9 cellular contexts compared by ENCODE assay signal in the genomic region with DNA sequence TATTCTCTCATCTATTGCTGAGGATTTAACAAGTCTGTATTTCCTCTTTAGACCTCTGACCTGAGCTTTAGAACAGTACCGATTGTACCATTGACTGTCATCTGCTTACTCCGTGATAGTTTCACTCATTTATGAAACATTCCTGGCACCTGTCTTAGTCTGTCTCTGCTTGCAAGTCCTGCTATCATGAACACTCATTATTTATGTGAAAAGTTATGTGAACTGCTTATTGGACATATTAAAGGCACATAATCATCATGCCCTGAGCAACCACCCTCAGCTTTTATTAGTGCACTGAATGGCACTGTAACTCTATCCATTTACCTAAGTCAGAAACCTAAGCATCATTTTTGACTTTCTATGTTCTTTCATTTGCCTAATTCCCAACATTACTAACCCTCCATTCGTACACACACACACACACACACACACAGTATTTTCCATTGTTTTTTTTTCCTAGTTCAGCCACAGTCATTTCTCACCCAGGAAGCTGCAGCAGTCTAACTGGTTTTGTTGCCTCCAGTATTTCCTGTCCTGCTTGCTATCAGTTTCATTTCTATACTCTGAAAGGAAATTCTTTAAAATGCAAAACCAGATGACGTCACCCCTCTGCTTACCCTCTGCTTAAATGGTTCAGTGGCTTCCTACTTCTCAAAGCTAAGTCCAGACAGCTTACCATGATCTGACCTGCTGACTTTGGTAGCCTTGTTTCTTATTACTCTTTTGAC.
DNase-seq lines count a peak whose midpoint lies in the region; ATAC-seq, FAIRE-seq and TF ChIP-seq lines count a peak whose summit lies in the region.
"Had no signal": no experiment of that assay in that cellular context is flagged by ENCODE, and none has a peak within 500 bp of the region (broad histone marks: within the 10 kb centered on the region; RNA-seq: fewer than 3 reads in every experiment).

No MANE protein-coding gene starts in this region.

- H3K4me3 ChIP-seq in astrocyte (ENCODE audit: insufficient read depth, low read depth, low read length): no peak overlapping the region

- peaks cover 60% of the 10 kb centered on the region for H3K4me1 Mint-ChIP-seq in astrocyte (ENCODE audit: low read depth, unreplicated experiment)

- CTCF ChIA-PET in RWPE1 (lab: Yijun Ruan, JAX): interaction anchor here (0.6 to 0.9 kb wide), 2 partner anchors 77 to 177 kb away, joined by 4 read pairs; no protein-coding TSS in a partner anchor

- H3K27ac Mint-ChIP-seq in astrocyte (ENCODE audit: unreplicated experiment): peak overlapping the region; percentile 89

- H3K27me3 ChIP-seq in astrocyte (ENCODE audit: insufficient read depth, low read length): no peaks in the 10 kb centered on the region

- H3K9me3 ChIP-seq in astrocyte (ENCODE audit: insufficient read depth, low read depth, low read length): no peaks in the 10 kb centered on the region

- TF ChIP-seq CTCF in RWPE1 (conservative IDR thresholded peaks at IDR 0.05; ENCODE audit: low read depth): no peak
- no peak for TF ChIP-seq CTCF in astrocyte (IDR thresholded peaks at IDR 0.05; ENCODE audit: insufficient read depth, low read depth, low read length)

- peaks cover 4% of the 10 kb centered on the region for H3K36me3 ChIP-seq in astrocyte (ENCODE audit: insufficient read depth, low read length)

- peak overlapping the region; percentile 76 for H3K4me2 ChIP-seq in astrocyte (ENCODE audit: low read length)

- H3K4me1 ChIP-seq in astrocyte (ENCODE audit: insufficient read depth, low read length): peaks cover 25% of the 10 kb centered on the region

- H3K9me3 Mint-ChIP-seq in astrocyte (ENCODE audit: unreplicated experiment): no peaks in the 10 kb centered on the region

- no peaks in the 10 kb centered on the region for H3K36me3 Mint-ChIP-seq in astrocyte (ENCODE audit: low read depth, unreplicated experiment)

- H3K27me3 Mint-ChIP-seq in astrocyte (ENCODE audit: low read depth, unreplicated experiment): no peaks in the 10 kb centered on the region

- DNase-seq in CD1c-positive myeloid dendritic cell (ENCODE audit: extremely low spot score): peak; percentile 84
- peak; percentile 46 for DNase-seq in RWPE1 (ENCODE audit: low spot score)
- DNase-seq in astrocyte (ENCODE audit: low read depth): peak; percentile 90
- DNase-seq in kidney glomerular epithelial cell (lab: John Stamatoyannopoulos, UW): peak; percentile 85
- DNase-seq in stimulated activated CD4-positive, alpha-beta T cell treated with anti-CD3 and anti-CD28 coated beads, TNF-alpha, amount 100 ng/mL, for 4 hours (ENCODE audit: low read depth in 3 of 3): peak in 2 of 3 experiments; percentile 14 to 28
- no peak for DNase-seq in cerebellar nuclear complex (lab: John Stamatoyannopoulos, UW)

- POLR2A ChIA-PET in RWPE1 (lab: Yijun Ruan, JAX; ENCODE audit: low non-redundant PET): no interaction called here

- FAIRE-seq in astrocyte (lab: Jason Lieb, UNC): peak; percentile 97

- peak overlapping the region; percentile 45 for H3K9ac ChIP-seq in astrocyte (ENCODE audit: low read length)

- H3K27ac ChIP-seq in RWPE1: peak overlapping the region; percentile 46; the same call in 1 of the 2 replicates
- peak overlapping the region; percentile 59 for H3K27ac ChIP-seq in astrocyte (ENCODE audit: low read depth, low read length)

- peaks cover 14% of the 10 kb centered on the region for H4K20me1 ChIP-seq in astrocyte (ENCODE audit: insufficient read depth, low read length)

- H3K79me2 ChIP-seq in astrocyte (ENCODE audit: insufficient read depth, low read length): peaks cover 45% of the 10 kb centered on the region

- no peak overlapping the region for H2AFZ ChIP-seq in astrocyte (ENCODE audit: low read depth, low read length)

- H3K4me3 Mint-ChIP-seq in astrocyte (ENCODE audit: unreplicated experiment): peak overlapping the region; percentile 17

- ATAC-seq in GM19351 (IDR thresholded peaks at IDR 0.05; ENCODE audit: unreplicated experiment) (peak; percentile 99), HG03439 (IDR thresholded peaks at IDR 0.05; ENCODE audit: unreplicated experiment) (peak; percentile 94)
- ATAC-seq: Panc1 had no signal

Comparison
In these comparisons a context has a peak if more than half of its experiments do, and no peak if none do; other contexts are left out.
1. DNase-seq: peak in CD1c-positive myeloid dendritic cell (single experiment), RWPE1 (single experiment), astrocyte (single experiment), kidney glomerular epithelial cell (single experiment) and stimulated activated CD4-positive, alpha-beta T cell treated with anti-CD3 and anti-CD28 coated beads, TNF-alpha, amount 100 ng/mL, for 4 hours (2 of 3); none in cerebellar nuclear complex (0 of 2).